8 cellular contexts compared by ENCODE assay signal in the genomic region with DNA sequence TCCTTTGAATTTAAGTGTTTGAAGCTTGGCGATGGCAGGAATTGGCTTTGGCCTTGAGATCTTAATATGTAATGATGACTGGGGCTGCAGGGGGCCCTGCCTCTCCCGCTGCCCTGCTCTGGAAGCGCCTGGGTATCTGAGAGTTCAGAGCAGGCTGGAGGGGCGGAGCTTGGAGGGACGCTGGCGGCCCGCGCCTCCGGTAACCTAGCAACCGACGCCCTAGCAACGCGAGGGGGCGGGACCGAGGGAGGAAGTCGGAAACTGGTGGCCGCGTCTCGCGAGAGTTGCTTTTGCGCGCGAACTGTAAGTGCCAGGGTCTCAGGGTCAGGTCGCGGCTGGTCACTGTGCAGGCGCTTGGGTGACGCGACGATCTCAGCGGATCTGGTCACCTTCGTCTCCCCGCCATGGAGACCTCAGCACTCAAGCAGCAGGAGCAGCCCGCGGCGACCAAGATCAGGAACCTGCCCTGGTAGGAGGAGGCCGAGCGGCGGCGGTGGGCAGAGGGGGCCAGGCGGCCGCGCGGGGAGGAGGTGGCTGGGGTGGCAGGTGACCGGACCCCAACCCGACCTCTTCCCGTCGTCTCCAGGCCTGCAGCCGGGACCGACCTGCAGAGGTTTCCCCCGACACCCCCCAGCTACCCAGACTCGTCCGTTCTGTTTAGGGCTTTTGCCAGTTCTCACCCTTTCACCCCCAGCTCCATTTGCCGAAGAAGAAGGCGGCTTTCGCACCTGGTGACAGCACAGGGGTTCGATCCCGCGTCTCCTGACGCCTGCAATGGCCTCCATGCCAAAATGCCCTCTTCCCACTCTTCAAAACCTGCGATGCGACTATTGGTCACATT. TPM values are rescaled to one million over a fixed set of nuclear protein-coding genes. Genes with fewer than 3 reads are reported as not detected.
DNase-seq lines count a peak whose midpoint lies in the region; ATAC-seq and TF ChIP-seq lines count a peak whose summit lies in the region.

A gene with protein sequence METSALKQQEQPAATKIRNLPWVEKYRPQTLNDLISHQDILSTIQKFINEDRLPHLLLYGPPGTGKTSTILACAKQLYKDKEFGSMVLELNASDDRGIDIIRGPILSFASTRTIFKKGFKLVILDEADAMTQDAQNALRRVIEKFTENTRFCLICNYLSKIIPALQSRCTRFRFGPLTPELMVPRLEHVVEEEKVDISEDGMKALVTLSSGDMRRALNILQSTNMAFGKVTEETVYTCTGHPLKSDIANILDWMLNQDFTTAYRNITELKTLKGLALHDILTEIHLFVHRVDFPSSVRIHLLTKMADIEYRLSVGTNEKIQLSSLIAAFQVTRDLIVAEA (plus strand): TSS at position 280 of the 841 bp plus-strand sequence. CDS start 125 bp downstream, at position 405.

- no peak for TF ChIP-seq CTCF in coronary artery (IDR thresholded peaks at IDR 0.05)

- peak within 1 kb of the TSS; percentile 88 for H3K27ac ChIP-seq in BLaER1
- peak within 1 kb of the TSS in 1 of 2 donors; percentile 62 for H3K27ac ChIP-seq in coronary artery

- peak within 1 kb of the TSS; percentile 93 for H3K4me2 ChIP-seq in BLaER1

- peaks cover 37% of the 10 kb centered on the region for H3K4me1 ChIP-seq in BLaER1

- H3K4me3 ChIP-seq in BLaER1 (peak within 1 kb of the TSS; percentile 94), coronary artery (peak within 1 kb of the TSS; percentile 99)

- H3K9me3 ChIP-seq in BLaER1, result 0 out of 2 replicates have a peak, but pooled peaks cover 4% of the 10 kb centered on the region

- H3K9ac ChIP-seq in BLaER1, result peak within 1 kb of the TSS; percentile 94

- peaks cover 33% of the 10 kb centered on the region for H3K36me3 ChIP-seq in BLaER1

- DNase-seq in NCI-H526 (lab: John Stamatoyannopoulos, UW) (peak; percentile 96 to 100), coronary artery (ENCODE audit: low spot score) (peak; percentile 98), left colon (peak; percentile 97 to 100)
- DNase-seq in activated CD4-positive, alpha-beta T cell treated with anti-CD3 and anti-CD28 coated beads for 4 hours, result peak; percentile 98
- DNase-seq in stimulated activated CD4-positive, alpha-beta T cell treated with anti-CD3 and anti-CD28 coated beads, Interleukin-1b, Interleukin-23, amount 100 ng/mL, for 4 hours (ENCODE audit: low read depth in 2 of 2), result peak; percentile 98

- no peaks in the 10 kb centered on the region for H3K27me3 ChIP-seq in BLaER1

- ATAC-seq in GM19324 (IDR thresholded peaks at IDR 0.05; ENCODE audit: low FRiP score, unreplicated experiment) (peak; percentile 99), HG03460 (IDR thresholded peaks at IDR 0.05; ENCODE audit: unreplicated experiment) (peak; percentile 98), left colon (peak; percentile 99)

- intact Hi-C loops in left colon (cut with DNase I, micrococcal nuclease), result no loop called here

- H4K20me1 ChIP-seq in BLaER1, result no peaks in the 10 kb centered on the region

RNA-seq across cellular contexts. Expression of the gene that starts here (rescaled TPM):
- 1 to 10 TPM; 8.1 to 8.5 TPM for total RNA-seq in left colon
